In genomic region chr15:40439461-40440299, GRCh38 we compare ENCODE assay signal across 8 cellular contexts. TPM values are rescaled to one million over a fixed set of nuclear protein-coding genes. Genes with fewer than 3 reads are reported as not detected.
DNase-seq lines count a peak whose midpoint lies in the region; ATAC-seq and TF ChIP-seq lines count a peak whose summit lies in the region.

No MANE protein-coding gene starts in this region.

- H3K9me3 Mint-ChIP-seq in activated CD8-positive, alpha-beta T cell treated with anti-CD3 and anti-CD28 coated beads for 36 hours: no peaks in the 10 kb centered on the region
- no peaks in the 10 kb centered on the region for H3K9me3 Mint-ChIP-seq in nephron

- no peaks in the 10 kb centered on the region for H3K36me3 ChIP-seq in fibroblast of lung (ENCODE audit: control insufficient read depth, insufficient read depth, low read length)

- H3K36me3 Mint-ChIP-seq in activated CD8-positive, alpha-beta T cell treated with anti-CD3 and anti-CD28 coated beads for 36 hours (ENCODE audit: low read depth): no peaks in the 10 kb centered on the region
- H3K36me3 Mint-ChIP-seq in nephron (ENCODE audit: low read depth): no peaks in the 10 kb centered on the region

- H3K4me1 Mint-ChIP-seq in activated CD8-positive, alpha-beta T cell treated with anti-CD3 and anti-CD28 coated beads for 36 hours (ENCODE audit: low read depth): peaks cover 46% of the 10 kb centered on the region
- H3K4me1 Mint-ChIP-seq in nephron: peaks cover 56% of the 10 kb centered on the region

- peak overlapping the region; percentile 52 to 64 (median 60) for H3K4me3 ChIP-seq in fibroblast of lung (replicated peaks in 1 of 4; ENCODE audit: control extremely low read depth in 1 of 4, insufficient read depth in 1 of 4, low read depth in 3 of 4, low read length in 4 of 4)

- peaks cover 39% of the 10 kb centered on the region for H3K27me3 Mint-ChIP-seq in activated CD8-positive, alpha-beta T cell treated with anti-CD3 and anti-CD28 coated beads for 36 hours
- H3K27me3 Mint-ChIP-seq in nephron (ENCODE audit: low read depth): peaks cover 61% of the 10 kb centered on the region

- peak overlapping the region; percentile 71 for H2AFZ ChIP-seq in fibroblast of lung (ENCODE audit: low read length)

- POLR2A ChIA-PET in activated CD8-positive, alpha-beta T cell treated with anti-CD3 and anti-CD28 coated beads for 36 hours (lab: Charles Lee): interaction anchor here (0.6 to 6.8 kb wide), 8 partner anchors 13 to 132 kb away, joined by 3 to 55 read pairs (median 4); partner anchors contain the start of genes KNSTRN and PLCB2

- no peak for ATAC-seq in activated CD8-positive, alpha-beta T cell treated with anti-CD3 and anti-CD28 coated beads for 36 hours
- ATAC-seq in GM18873 (IDR thresholded peaks at IDR 0.05; ENCODE audit: low FRiP score, unreplicated experiment) (no peak), GM19328 (IDR thresholded peaks at IDR 0.05; ENCODE audit: unreplicated experiment) (no peak), GM19351 (IDR thresholded peaks at IDR 0.05; ENCODE audit: unreplicated experiment) (no peak)

- DNase-seq in DMS53 treated with DMSO at 0.1 percent for 48 hours (lab: John Stamatoyannopoulos, UW; ENCODE audit: unreplicated experiment) (peak; percentile 16), HuH-7.5 (ENCODE audit: low spot score) (peak; percentile 57), fibroblast of lung (ENCODE audit: low read depth in 2 of 2) (peak in 1 of 2 donors; percentile 50)
- DNase-seq in activated CD8-positive, alpha-beta T cell treated with anti-CD3 and anti-CD28 coated beads for 36 hours: peak; percentile 58

- peak overlapping the region; percentile 86 for H3K4me3 Mint-ChIP-seq in activated CD8-positive, alpha-beta T cell treated with anti-CD3 and anti-CD28 coated beads for 36 hours
- peak overlapping the region; percentile 89 to 99 (median 94) for H3K4me3 Mint-ChIP-seq in nephron

- peak overlapping the region; percentile 74 for H3K27ac Mint-ChIP-seq in activated CD8-positive, alpha-beta T cell treated with anti-CD3 and anti-CD28 coated beads for 36 hours
- peak overlapping the region; percentile 76 to 82 (median 76) for H3K27ac Mint-ChIP-seq in nephron

- H3K27ac ChIP-seq in fibroblast of lung (ENCODE audit: insufficient read depth, low read length): no peak overlapping the region

- peak overlapping the region; percentile 97 for H3K4me2 ChIP-seq in fibroblast of lung (ENCODE audit: extremely low read depth, insufficient read depth, low read length)

- peaks cover 6% of the 10 kb centered on the region for H3K4me1 ChIP-seq in fibroblast of lung (ENCODE audit: control insufficient read depth, extremely low read depth, insufficient read depth, low read length)

- peaks cover 3% of the 10 kb centered on the region for H4K20me1 ChIP-seq in fibroblast of lung (ENCODE audit: control insufficient read depth, extremely low read depth, insufficient read depth, low read length)

- CTCF ChIA-PET in activated CD8-positive, alpha-beta T cell treated with anti-CD3 and anti-CD28 coated beads for 36 hours (lab: Charles Lee): interaction anchor here (0.7 to 4.2 kb wide), 13 partner anchors 12 to 379 kb away, joined by 3 to 23 read pairs (median 4); partner anchors contain the start of genes INAFM2 and IVD

- peaks cover 55% of the 10 kb centered on the region for H3K27me3 ChIP-seq in fibroblast of lung (ENCODE audit: control insufficient read depth, insufficient read depth, low read length)

- H3K9ac ChIP-seq in fibroblast of lung (ENCODE audit: insufficient read depth, low read length): peak overlapping the region; percentile 46

- TF ChIP-seq CTCF in activated CD8-positive, alpha-beta T cell treated with anti-CD3 and anti-CD28 coated beads for 36 hours (IDR thresholded peaks at IDR 0.05): no peak
- no peak for TF ChIP-seq CTCF in fibroblast of lung (conservative IDR thresholded peaks at IDR 0.05 in 1 of 2, IDR thresholded peaks at IDR 0.05 in 1 of 2; ENCODE audit: low read depth in 1 of 2, low read length in 2 of 2)
- TF ChIP-seq CTCF in nephron (IDR thresholded peaks at IDR 0.05; ENCODE audit: unreplicated experiment in 3 of 3): no peak

- peaks cover 5% of the 10 kb centered on the region for H3K79me2 ChIP-seq in fibroblast of lung (ENCODE audit: control insufficient read depth, insufficient read depth, low read length)

- no peaks in the 10 kb centered on the region for H3K9me3 ChIP-seq in fibroblast of lung (ENCODE audit: control insufficient read depth, insufficient read depth, low read depth, low read length)

- intact Hi-C loops in activated CD8-positive, alpha-beta T cell treated with anti-CD3 and anti-CD28 coated beads for 36 hours (cut with micrococcal nuclease): no loop called here

RNA-seq across cellular contexts. Expression of gene BAHD1, which starts 1.1 kb away (rescaled TPM):
- 10 to 100 TPM; 14.7 to 17.6 TPM for total RNA-seq in activated CD8-positive, alpha-beta T cell treated with anti-CD3 and anti-CD28 coated beads for 36 hours
- total RNA-seq in fibroblast of lung: 4.4 and 5.6 TPM in 2 replicates
- polyA plus RNA-seq in fibroblast of lung: 3.3 and 4.7 TPM in 2 replicates
- polyA plus RNA-seq in fibroblast of lung (2012): 7.9 and 10.5 TPM in 2 replicates
- 9.8 and 14.9 TPM in 2 replicates for polyA minus RNA-seq in fibroblast of lung (ENCODE audit: low replicate concordance)

RNA-seq across cellular contexts. Expression of gene CHST14, which starts 31.1 kb away (rescaled TPM):
- total RNA-seq in activated CD8-positive, alpha-beta T cell treated with anti-CD3 and anti-CD28 coated beads for 36 hours: 1 to 10 TPM; 4.3 to 5.1 TPM
- 6.7 and 7.4 TPM in 2 replicates for total RNA-seq in fibroblast of lung
- polyA plus RNA-seq in fibroblast of lung: 18.1 and 18.8 TPM in 2 replicates
- 29.5 and 30.1 TPM in 2 replicates for polyA plus RNA-seq in fibroblast of lung (2012)
- polyA minus RNA-seq in fibroblast of lung (ENCODE audit: low replicate concordance): 24.2 and 28.1 TPM in 2 replicates

RNA-seq across cellular contexts. Expression of gene IVD, which starts 34.1 kb away (rescaled TPM):
- total RNA-seq in activated CD8-positive, alpha-beta T cell treated with anti-CD3 and anti-CD28 coated beads for 36 hours: 10 to 100 TPM; 56.9 to 65.0 TPM
- 40.1 and 61.8 TPM in 2 replicates for total RNA-seq in fibroblast of lung
- polyA plus RNA-seq in fibroblast of lung: 37.9 and 43.0 TPM in 2 replicates
- 36.5 and 43.9 TPM in 2 replicates for polyA plus RNA-seq in fibroblast of lung (2012)
- 56.9 and 62.3 TPM in 2 replicates for polyA minus RNA-seq in fibroblast of lung (ENCODE audit: low replicate concordance)

RNA-seq across cellular contexts. Expression of gene KNSTRN, which starts 57.2 kb away (rescaled TPM):
- total RNA-seq in activated CD8-positive, alpha-beta T cell treated with anti-CD3 and anti-CD28 coated beads for 36 hours: 10 to 100 TPM; 54.2 to 55.0 TPM
- total RNA-seq in fibroblast of lung: 15.7 and 30.9 TPM in 2 replicates
- polyA plus RNA-seq in fibroblast of lung: 22.5 and 45.3 TPM in 2 replicates
- 14.9 and 34.9 TPM in 2 replicates for polyA plus RNA-seq in fibroblast of lung (2012)
- polyA minus RNA-seq in fibroblast of lung (ENCODE audit: low replicate concordance): 3.5 and 25.1 TPM in 2 replicates
